In genomic region chr10:102322914-102323313, GRCh38 we compare ENCODE assay signal across 11 cellular contexts.
DNase-seq lines count a peak whose midpoint lies in the region; ATAC-seq and TF ChIP-seq lines count a peak whose summit lies in the region.
"Had no signal": no experiment of that assay in that cellular context is flagged by ENCODE, and none has a peak within 500 bp of the region (broad histone marks: within the 10 kb centered on the region; RNA-seq: fewer than 3 reads in every experiment).

No MANE protein-coding gene starts in this region.

- no peak for TF ChIP-seq CTCF in HL-60 (IDR thresholded peaks at IDR 0.05; ENCODE audit: insufficient read depth, low read length)
- no peak for TF ChIP-seq CTCF in astrocyte of the cerebellum (IDR thresholded peaks at IDR 0.05; ENCODE audit: low read depth, low read length, missing control alignments)

- no peaks in the 10 kb centered on the region for H3K27me3 Mint-ChIP-seq in T-helper 17 cell
- H3K27me3 Mint-ChIP-seq: stimulated activated naive CD8-positive, alpha-beta T cell treated with anti-CD3 and anti-CD28 coated beads, Interleukin-15, Interleukin-2, amounts not matched to agents 100 ng/mL and 50 ng/mL, for 24 hours had no signal

- in situ Hi-C loops in astrocyte of the cerebellum (cut with HindIII; ENCODE audit: low sequenced_read_pairs), result no loop called here

- H3K27me3 ChIP-seq in HL-60 (ENCODE audit: insufficient read depth, poor library complexity, severe bottlenecking), result no peaks in the 10 kb centered on the region

- DNase-seq in HL-60 (ENCODE audit: low read depth in 1 of 2, low spot score in 1 of 2), result peak; percentile 43 to 97
- peak in 2 of 3 donors; percentile 10 to 16 for DNase-seq in T-helper 17 cell
- DNase-seq in astrocyte of the cerebellum (ENCODE audit: low read depth), result peak; percentile 70
- peak; percentile 1 for DNase-seq in stimulated activated CD8-positive, alpha-beta memory T cell treated with anti-CD3 and anti-CD28 coated beads, Interleukin-15, amount 100 ng/mL, for 4 hours (ENCODE audit: low read depth in 2 of 2)
- no peak for DNase-seq in NCI-H1694 treated with DMSO at 0.1 percent for 48 hours (lab: John Stamatoyannopoulos, UW)
- no peak for DNase-seq in hepatic stellate cell (ENCODE audit: low spot score)
- DNase-seq: NCI-H2171 treated with DMSO at 0.1 percent for 48 hours, T1000 had no signal

- no peak overlapping the region for H3K4me3 ChIP-seq in HL-60 (replicated peaks; ENCODE audit: insufficient read depth, low read length)
- H3K4me3 ChIP-seq in astrocyte of the cerebellum (ENCODE audit: low read depth, low read length), result no peak overlapping the region

- H3K4me1 Mint-ChIP-seq in T-helper 17 cell, result peaks cover 19% of the 10 kb centered on the region

- H3K36me3 Mint-ChIP-seq in T-helper 17 cell (ENCODE audit: low read depth), result no peaks in the 10 kb centered on the region

- no peak overlapping the region for H3K4me3 Mint-ChIP-seq in T-helper 17 cell
- H3K4me3 Mint-ChIP-seq: stimulated activated naive CD8-positive, alpha-beta T cell treated with anti-CD3 and anti-CD28 coated beads, Interleukin-15, Interleukin-2, amounts not matched to agents 100 ng/mL and 50 ng/mL, for 24 hours had no signal

- ATAC-seq in T-helper 17 cell, result peak; percentile 94
- ATAC-seq in GM21447 (IDR thresholded peaks at IDR 0.05; ENCODE audit: unreplicated experiment), result no peak
- ATAC-seq in HG02678 (IDR thresholded peaks at IDR 0.05; ENCODE audit: unreplicated experiment), result no peak

- peak overlapping the region; percentile 10; the same call in 1 of the 2 replicates for H3K27ac ChIP-seq in HL-60 (replicated peaks)

- H3K27ac Mint-ChIP-seq in T-helper 17 cell, result peak overlapping the region; percentile 45
- H3K27ac Mint-ChIP-seq: stimulated activated naive CD8-positive, alpha-beta T cell treated with anti-CD3 and anti-CD28 coated beads, Interleukin-15, Interleukin-2, amounts not matched to agents 100 ng/mL and 50 ng/mL, for 24 hours had no signal

- H3K9me3 ChIP-seq in T-helper 17 cell (ENCODE audit: control insufficient read depth, low read length, poor library complexity, severe bottlenecking), result no peaks in the 10 kb centered on the region

Comparison
In these comparisons a context has a peak if more than half of its experiments do, and no peak if none do; other contexts are left out.
1. DNase-seq: peak in HL-60 (2 of 2), T-helper 17 cell (2 of 3), astrocyte of the cerebellum (single experiment) and stimulated activated CD8-positive, alpha-beta memory T cell treated with anti-CD3 and anti-CD28 coated beads, Interleukin-15, amount 100 ng/mL, for 4 hours (2 of 2); none in NCI-H1694 treated with DMSO at 0.1 percent for 48 hours (single experiment) and hepatic stellate cell (single experiment).